ENCODE assay signal across 2 cellular contexts in genomic region chr5:147017191-147017590, GRCh38.
TF ChIP-seq lines count a peak whose summit lies in the region.

No MANE protein-coding gene starts in this region.

TF ChIP-seq in GM23338, 12 proteins besides CTCF, POLR2A, EP300 and RAD21:
- TF ChIP-seq JUNB (IDR thresholded peaks at IDR 0.05; ENCODE audit: unreplicated experiment) = no peak
- TF ChIP-seq, protein P1, sequence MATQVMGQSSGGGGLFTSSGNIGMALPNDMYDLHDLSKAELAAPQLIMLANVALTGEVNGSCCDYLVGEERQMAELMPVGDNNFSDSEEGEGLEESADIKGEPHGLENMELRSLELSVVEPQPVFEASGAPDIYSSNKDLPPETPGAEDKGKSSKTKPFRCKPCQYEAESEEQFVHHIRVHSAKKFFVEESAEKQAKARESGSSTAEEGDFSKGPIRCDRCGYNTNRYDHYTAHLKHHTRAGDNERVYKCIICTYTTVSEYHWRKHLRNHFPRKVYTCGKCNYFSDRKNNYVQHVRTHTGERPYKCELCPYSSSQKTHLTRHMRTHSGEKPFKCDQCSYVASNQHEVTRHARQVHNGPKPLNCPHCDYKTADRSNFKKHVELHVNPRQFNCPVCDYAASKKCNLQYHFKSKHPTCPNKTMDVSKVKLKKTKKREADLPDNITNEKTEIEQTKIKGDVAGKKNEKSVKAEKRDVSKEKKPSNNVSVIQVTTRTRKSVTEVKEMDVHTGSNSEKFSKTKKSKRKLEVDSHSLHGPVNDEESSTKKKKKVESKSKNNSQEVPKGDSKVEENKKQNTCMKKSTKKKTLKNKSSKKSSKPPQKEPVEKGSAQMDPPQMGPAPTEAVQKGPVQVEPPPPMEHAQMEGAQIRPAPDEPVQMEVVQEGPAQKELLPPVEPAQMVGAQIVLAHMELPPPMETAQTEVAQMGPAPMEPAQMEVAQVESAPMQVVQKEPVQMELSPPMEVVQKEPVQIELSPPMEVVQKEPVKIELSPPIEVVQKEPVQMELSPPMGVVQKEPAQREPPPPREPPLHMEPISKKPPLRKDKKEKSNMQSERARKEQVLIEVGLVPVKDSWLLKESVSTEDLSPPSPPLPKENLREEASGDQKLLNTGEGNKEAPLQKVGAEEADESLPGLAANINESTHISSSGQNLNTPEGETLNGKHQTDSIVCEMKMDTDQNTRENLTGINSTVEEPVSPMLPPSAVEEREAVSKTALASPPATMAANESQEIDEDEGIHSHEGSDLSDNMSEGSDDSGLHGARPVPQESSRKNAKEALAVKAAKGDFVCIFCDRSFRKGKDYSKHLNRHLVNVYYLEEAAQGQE (IDR thresholded peaks at IDR 0.05; ENCODE audit: unreplicated experiment) = no peak
- TF ChIP-seq STAT1 (IDR thresholded peaks at IDR 0.05; ENCODE audit: unreplicated experiment) = no peak
- no peak for TF ChIP-seq EZH2phosphoT487 (IDR thresholded peaks at IDR 0.05; ENCODE audit: unreplicated experiment)
- TF ChIP-seq EZH2 (IDR thresholded peaks at IDR 0.05; ENCODE audit: low read depth, unreplicated experiment) = no peak
- no peak for TF ChIP-seq ZNF331 (CRISPR knock-in tag; IDR thresholded peaks at IDR 0.05; ENCODE audit: low read depth)
- TF ChIP-seq, protein P2, sequence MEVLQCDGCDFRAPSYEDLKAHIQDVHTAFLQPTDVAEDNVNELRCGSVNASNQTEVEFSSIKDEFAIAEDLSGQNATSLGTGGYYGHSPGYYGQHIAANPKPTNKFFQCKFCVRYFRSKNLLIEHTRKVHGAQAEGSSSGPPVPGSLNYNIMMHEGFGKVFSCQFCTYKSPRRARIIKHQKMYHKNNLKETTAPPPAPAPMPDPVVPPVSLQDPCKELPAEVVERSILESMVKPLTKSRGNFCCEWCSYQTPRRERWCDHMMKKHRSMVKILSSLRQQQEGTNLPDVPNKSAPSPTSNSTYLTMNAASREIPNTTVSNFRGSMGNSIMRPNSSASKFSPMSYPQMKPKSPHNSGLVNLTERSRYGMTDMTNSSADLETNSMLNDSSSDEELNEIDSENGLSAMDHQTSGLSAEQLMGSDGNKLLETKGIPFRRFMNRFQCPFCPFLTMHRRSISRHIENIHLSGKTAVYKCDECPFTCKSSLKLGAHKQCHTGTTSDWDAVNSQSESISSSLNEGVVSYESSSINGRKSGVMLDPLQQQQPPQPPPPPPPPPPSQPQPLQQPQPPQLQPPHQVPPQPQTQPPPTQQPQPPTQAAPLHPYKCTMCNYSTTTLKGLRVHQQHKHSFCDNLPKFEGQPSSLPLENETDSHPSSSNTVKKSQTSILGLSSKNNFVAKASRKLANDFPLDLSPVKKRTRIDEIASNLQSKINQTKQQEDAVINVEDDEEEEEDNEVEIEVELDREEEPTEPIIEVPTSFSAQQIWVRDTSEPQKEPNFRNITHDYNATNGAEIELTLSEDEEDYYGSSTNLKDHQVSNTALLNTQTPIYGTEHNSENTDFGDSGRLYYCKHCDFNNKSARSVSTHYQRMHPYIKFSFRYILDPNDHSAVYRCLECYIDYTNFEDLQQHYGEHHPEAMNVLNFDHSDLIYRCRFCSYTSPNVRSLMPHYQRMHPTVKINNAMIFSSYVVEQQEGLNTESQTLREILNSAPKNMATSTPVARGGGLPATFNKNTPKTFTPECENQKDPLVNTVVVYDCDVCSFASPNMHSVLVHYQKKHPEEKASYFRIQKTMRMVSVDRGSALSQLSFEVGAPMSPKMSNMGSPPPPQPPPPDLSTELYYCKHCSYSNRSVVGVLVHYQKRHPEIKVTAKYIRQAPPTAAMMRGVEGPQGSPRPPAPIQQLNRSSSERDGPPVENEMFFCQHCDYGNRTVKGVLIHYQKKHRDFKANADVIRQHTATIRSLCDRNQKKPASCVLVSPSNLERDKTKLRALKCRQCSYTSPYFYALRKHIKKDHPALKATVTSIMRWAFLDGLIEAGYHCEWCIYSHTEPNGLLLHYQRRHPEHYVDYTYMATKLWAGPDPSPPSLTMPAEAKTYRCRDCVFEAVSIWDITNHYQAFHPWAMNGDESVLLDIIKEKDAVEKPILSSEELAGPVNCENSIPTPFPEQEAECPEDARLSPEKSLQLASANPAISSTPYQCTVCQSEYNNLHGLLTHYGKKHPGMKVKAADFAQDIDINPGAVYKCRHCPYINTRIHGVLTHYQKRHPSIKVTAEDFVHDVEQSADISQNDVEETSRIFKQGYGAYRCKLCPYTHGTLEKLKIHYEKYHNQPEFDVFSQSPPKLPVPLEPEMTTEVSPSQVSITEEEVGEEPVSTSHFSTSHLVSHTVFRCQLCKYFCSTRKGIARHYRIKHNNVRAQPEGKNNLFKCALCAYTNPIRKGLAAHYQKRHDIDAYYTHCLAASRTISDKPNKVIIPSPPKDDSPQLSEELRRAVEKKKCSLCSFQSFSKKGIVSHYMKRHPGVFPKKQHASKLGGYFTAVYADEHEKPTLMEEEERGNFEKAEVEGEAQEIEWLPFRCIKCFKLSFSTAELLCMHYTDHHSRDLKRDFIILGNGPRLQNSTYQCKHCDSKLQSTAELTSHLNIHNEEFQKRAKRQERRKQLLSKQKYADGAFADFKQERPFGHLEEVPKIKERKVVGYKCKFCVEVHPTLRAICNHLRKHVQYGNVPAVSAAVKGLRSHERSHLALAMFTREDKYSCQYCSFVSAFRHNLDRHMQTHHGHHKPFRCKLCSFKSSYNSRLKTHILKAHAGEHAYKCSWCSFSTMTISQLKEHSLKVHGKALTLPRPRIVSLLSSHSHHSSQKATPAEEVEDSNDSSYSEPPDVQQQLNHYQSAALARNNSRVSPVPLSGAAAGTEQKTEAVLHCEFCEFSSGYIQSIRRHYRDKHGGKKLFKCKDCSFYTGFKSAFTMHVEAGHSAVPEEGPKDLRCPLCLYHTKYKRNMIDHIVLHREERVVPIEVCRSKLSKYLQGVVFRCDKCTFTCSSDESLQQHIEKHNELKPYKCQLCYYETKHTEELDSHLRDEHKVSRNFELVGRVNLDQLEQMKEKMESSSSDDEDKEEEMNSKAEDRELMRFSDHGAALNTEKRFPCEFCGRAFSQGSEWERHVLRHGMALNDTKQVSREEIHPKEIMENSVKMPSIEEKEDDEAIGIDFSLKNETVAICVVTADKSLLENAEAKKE (CRISPR knock-in tag; IDR thresholded peaks at IDR 0.05) = no peak
- TF ChIP-seq POLR2AphosphoS5 (IDR thresholded peaks at IDR 0.05; ENCODE audit: low read depth) = no peak
- no peak for TF ChIP-seq CREB1 (CRISPR knock-in tag; IDR thresholded peaks at IDR 0.05; ENCODE audit: low read depth)
- TF ChIP-seq NANOG (IDR thresholded peaks at IDR 0.05; ENCODE audit: borderline replicate concordance) = no peak
- TF ChIP-seq, protein P3, sequence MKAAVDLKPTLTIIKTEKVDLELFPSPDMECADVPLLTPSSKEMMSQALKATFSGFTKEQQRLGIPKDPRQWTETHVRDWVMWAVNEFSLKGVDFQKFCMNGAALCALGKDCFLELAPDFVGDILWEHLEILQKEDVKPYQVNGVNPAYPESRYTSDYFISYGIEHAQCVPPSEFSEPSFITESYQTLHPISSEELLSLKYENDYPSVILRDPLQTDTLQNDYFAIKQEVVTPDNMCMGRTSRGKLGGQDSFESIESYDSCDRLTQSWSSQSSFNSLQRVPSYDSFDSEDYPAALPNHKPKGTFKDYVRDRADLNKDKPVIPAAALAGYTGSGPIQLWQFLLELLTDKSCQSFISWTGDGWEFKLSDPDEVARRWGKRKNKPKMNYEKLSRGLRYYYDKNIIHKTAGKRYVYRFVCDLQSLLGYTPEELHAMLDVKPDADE (IDR thresholded peaks at IDR 0.05) = no peak
- no peak for TF ChIP-seq ZNF114 (CRISPR knock-in tag; IDR thresholded peaks at IDR 0.05)
TF ChIP-seq in GM23338: peak in this region for 0.

TF ChIP-seq in H1, 55 proteins besides CTCF, POLR2A, EP300 and RAD21:
- TF ChIP-seq JUN (IDR thresholded peaks at IDR 0.05; ENCODE audit: low read depth, low read length) (no peak), YY1 (IDR thresholded peaks at IDR 0.05; ENCODE audit: low read depth, low read length) (no peak)
